Comparison of ENCODE assay signal across 10 cellular contexts in genomic region chr1:168709407-168709891, GRCh38. TPM values are rescaled to one million over a fixed set of nuclear protein-coding genes. Genes with fewer than 3 reads are reported as not detected.
DNase-seq lines count a peak whose midpoint lies in the region; ATAC-seq lines count a peak whose summit lies in the region.
"Had no signal": no experiment of that assay in that cellular context is flagged by ENCODE, and none has a peak within 500 bp of the region (broad histone marks: within the 10 kb centered on the region; RNA-seq: fewer than 3 reads in every experiment).

No MANE protein-coding gene starts in this region.

- no peaks in the 10 kb centered on the region for H3K36me3 ChIP-seq in rectal smooth muscle tissue (ENCODE audit: control insufficient read depth, insufficient read depth, low read length)

- ATAC-seq in Right ventricle myocardium superior (ENCODE audit: poor library complexity) (peak; percentile 70), GM19463 (IDR thresholded peaks at IDR 0.05; ENCODE audit: unreplicated experiment) (no peak), HG02623 (IDR thresholded peaks at IDR 0.05; ENCODE audit: unreplicated experiment) (no peak)
- ATAC-seq in activated T-helper 17 cell treated with anti-CD3 and anti-CD28 coated beads, Interleukin-2, amount 50 U/mL, for 72 hours (replicated peaks): no peak

- no peak overlapping the region for H3K4me3 Mint-ChIP-seq in activated T-helper 17 cell treated with anti-CD3 and anti-CD28 coated beads, Interleukin-2, amount 50 U/mL, for 72 hours

- no peaks in the 10 kb centered on the region for H3K27me3 ChIP-seq in rectal smooth muscle tissue (ENCODE audit: control insufficient read depth, insufficient read depth, low read length)

- H3K36me3 Mint-ChIP-seq in activated T-helper 17 cell treated with anti-CD3 and anti-CD28 coated beads, Interleukin-2, amount 50 U/mL, for 72 hours (ENCODE audit: low read depth): no peaks in the 10 kb centered on the region

- H3K27me3 Mint-ChIP-seq in activated T-helper 17 cell treated with anti-CD3 and anti-CD28 coated beads, Interleukin-2, amount 50 U/mL, for 72 hours: peaks cover 10% of the 10 kb centered on the region

- no peak overlapping the region for H3K9ac ChIP-seq in rectal smooth muscle tissue (ENCODE audit: low read length)

- H3K9me3 Mint-ChIP-seq in activated T-helper 17 cell treated with anti-CD3 and anti-CD28 coated beads, Interleukin-2, amount 50 U/mL, for 72 hours: no peaks in the 10 kb centered on the region

- H3K4me1 ChIP-seq in rectal smooth muscle tissue (ENCODE audit: control insufficient read depth, insufficient read depth, low read length): peaks cover 20% of the 10 kb centered on the region

- peak overlapping the region; percentile 77 for H3K27ac ChIP-seq in rectal smooth muscle tissue (ENCODE audit: low read depth, low read length)

- DNase-seq in Daoy (ENCODE audit: low read depth) (peak; percentile 95), T1000 (lab: John Stamatoyannopoulos, UW) (peak; percentile 32), Right ventricle myocardium superior (no peak)
- no peak for DNase-seq in activated CD4-positive, alpha-beta T cell treated with anti-CD3 and anti-CD28 coated beads, Interleukin-2, amount 50 U/mL, for 4 hours
- DNase-seq: Caco-2, substantia nigra had no signal

- H3K4me3 ChIP-seq in rectal smooth muscle tissue (ENCODE audit: low read length): no peak overlapping the region

- H3K27ac Mint-ChIP-seq in activated T-helper 17 cell treated with anti-CD3 and anti-CD28 coated beads, Interleukin-2, amount 50 U/mL, for 72 hours: no peak overlapping the region

- intact Hi-C loops in Right ventricle myocardium superior (cut with DNase I): no loop called here

- H3K4me1 Mint-ChIP-seq in activated T-helper 17 cell treated with anti-CD3 and anti-CD28 coated beads, Interleukin-2, amount 50 U/mL, for 72 hours: no peaks in the 10 kb centered on the region

RNA-seq across cellular contexts. Expression of gene DPT, which starts 19.6 kb away (rescaled TPM):
- 0.24 and 0.69 TPM in 2 replicates for total RNA-seq in Daoy (2014; rRNA removed; shearing (Covaris generic))
- 25.1 TPM for total RNA-seq in Right ventricle myocardium superior
- not detected for total RNA-seq in activated T-helper 17 cell treated with anti-CD3 and anti-CD28 coated beads, Interleukin-2, amount 50 U/mL, for 72 hours
- total RNA-seq: Caco-2 had no signal

Comparison
In these comparisons a context has a peak if more than half of its experiments do, and no peak if none do; other contexts are left out.
1. DNase-seq: peak in Daoy (single experiment) and T1000 (single experiment); none in Right ventricle myocardium superior (single experiment) and activated CD4-positive, alpha-beta T cell treated with anti-CD3 and anti-CD28 coated beads, Interleukin-2, amount 50 U/mL, for 4 hours (0 of 2).
2. RNA of gene DPT, which starts 19.6 kb away (total RNA-seq): 25.1 TPM in Right ventricle myocardium superior (single experiment); 0.24 to 0.69 TPM in Daoy and not detected in activated T-helper 17 cell treated with anti-CD3 and anti-CD28 coated beads, Interleukin-2, amount 50 U/mL, for 72 hours; every median in the first group is over 10 times any median in the second.